ENCODE assay signal across 20 cellular contexts in genomic region chrX:9308426-9308825, GRCh38.
"Had no signal": no experiment of that assay in that cellular context is flagged by ENCODE, and none has a peak within 500 bp of the region (broad histone marks: within the 10 kb centered on the region; RNA-seq: fewer than 3 reads in every experiment).

No MANE protein-coding gene starts in this region.

- H3K36me3 ChIP-seq: colonic mucosa, gastrocnemius medialis, heart right ventricle, prostate gland, right lobe of liver, spleen, stomach had no signal

- ATAC-seq: gastrocnemius medialis, heart right ventricle, natural killer cell, right lobe of liver had no signal

- H3K4me1 Mint-ChIP-seq: endodermal cell, neural crest cell had no signal

- H3K9me3 ChIP-seq: colonic mucosa, gastrocnemius medialis, heart right ventricle, prostate gland, right lobe of liver, stomach had no signal

- H3K27ac Mint-ChIP-seq: endodermal cell, natural killer cell had no signal

- H3K4me3 ChIP-seq: colonic mucosa, gastrocnemius medialis, heart right ventricle, prostate gland, right lobe of liver, spleen, stomach had no signal

- DNase-seq: cerebellar nuclear complex; colonic mucosa; dermis blood vessel endothelial cell; endodermal cell; erythroblast; gastrocnemius medialis; heart right ventricle; hypothalamus; kidney glomerular epithelial cell; mesendoderm; natural killer cell; right lobe of liver; spleen; stimulated activated CD4-positive, alpha-beta T cell treated with anti-CD3 and anti-CD28 coated beads, Interleukin-2, amount 100 ng/mL, for 24 hours; stimulated activated naive CD4-positive, alpha-beta T cell; stomach; trophoblast cell had no signal

- H3K27me3 ChIP-seq: colonic mucosa, right lobe of liver, spleen, stomach had no signal

- H3K9ac ChIP-seq: parathyroid adenoma had no signal

- H3K9me3 Mint-ChIP-seq: natural killer cell had no signal

- H3K4me1 ChIP-seq: colonic mucosa, gastrocnemius medialis, heart right ventricle, parathyroid adenoma, prostate gland, right lobe of liver, spleen, stomach had no signal

- H3K36me3 Mint-ChIP-seq: natural killer cell had no signal

- H3K27ac ChIP-seq: colonic mucosa, gastrocnemius medialis, heart right ventricle, parathyroid adenoma, prostate gland, right lobe of liver, spleen, stomach had no signal

- H3K79me2 ChIP-seq: parathyroid adenoma had no signal

- H2AFZ ChIP-seq: parathyroid adenoma had no signal

- H3K4me3 Mint-ChIP-seq: endodermal cell, natural killer cell, neural crest cell had no signal
